Comparison of ENCODE assay signal across 8 cellular contexts in the genomic region with DNA sequence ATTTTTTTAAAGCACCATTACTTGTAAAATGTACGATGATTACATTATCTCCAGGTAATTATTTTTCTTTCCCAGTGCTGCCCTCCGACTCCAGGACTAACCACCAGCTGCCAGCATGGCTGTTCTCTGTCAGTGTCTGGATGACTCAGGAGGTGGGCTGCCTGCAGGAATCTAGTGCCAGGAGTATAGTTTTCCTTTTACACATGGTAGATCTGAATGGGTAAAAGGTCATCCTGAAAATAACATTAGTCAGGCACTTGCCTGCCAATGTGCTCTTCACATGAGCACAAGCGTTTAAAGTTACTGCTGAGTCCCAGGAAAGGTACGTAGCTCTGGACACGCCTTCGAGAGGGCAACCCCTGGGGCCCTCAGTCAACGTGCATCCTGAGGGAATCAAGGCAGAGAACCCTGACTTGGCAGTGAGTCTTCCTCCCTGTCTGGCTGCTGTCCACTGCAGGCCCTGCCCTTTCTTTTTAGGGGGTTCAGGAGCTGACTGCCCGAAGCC. TPM values are rescaled to one million over a fixed set of nuclear protein-coding genes. Genes with fewer than 3 reads are reported as not detected.
DNase-seq lines count a peak whose midpoint lies in the region; ATAC-seq, FAIRE-seq and TF ChIP-seq lines count a peak whose summit lies in the region.

No MANE protein-coding gene starts in this region.

- ATAC-seq in A549: no peak
- ATAC-seq in lung (ENCODE audit: insufficient read depth, low FRiP score): no peak

- TF ChIP-seq EP300 in A549 (IDR thresholded peaks at IDR 0.05): no peak

- H3K4me2 ChIP-seq in A549: peak overlapping the region; percentile 79; the same call in 2 of the 3 replicates

- no peak for TF ChIP-seq POLR2A in A549 (IDR thresholded peaks at IDR 0.05; ENCODE audit: low read length)

- no peak overlapping the region for H3K4me3 ChIP-seq in A549
- peak overlapping the region in 1 of 2 donors; percentile 22 for H3K4me3 ChIP-seq in cardiac fibroblast (replicated peaks in 1 of 2; ENCODE audit: low read depth in 2 of 2, low read length in 2 of 2)
- no peak overlapping the region for H3K4me3 ChIP-seq in lung

- H3K27ac ChIP-seq in A549 (no peak overlapping the region), lung (ENCODE audit: low read depth in 1 of 2, low read length in 1 of 2) (peak overlapping the region; percentile 77 to 98)

- DNase-seq in A549 (ENCODE audit: low read depth in 1 of 2, low spot score in 1 of 2) (no peak), LHCN-M2 (ENCODE audit: low read depth) (peak; percentile 95), cardiac fibroblast (ENCODE audit: low read depth in 2 of 2) (peak; percentile 83 to 86), lung (ENCODE audit: low spot score) (peak; percentile 41), GDM1 (lab: John Stamatoyannopoulos, UW) (no peak), SIG-M5 treated with dmso at 0.1 percent for 504 hours (lab: John Stamatoyannopoulos, UW; ENCODE audit: unreplicated experiment) (no peak), NCI-H2081 (lab: John Stamatoyannopoulos, UW) (no peak)
- no peak for DNase-seq in activated CD4-positive, alpha-beta T cell treated with anti-CD3 and anti-CD28 coated beads for 4 hours

- no peak for TF ChIP-seq RAD21 in A549 (conservative IDR thresholded peaks at IDR 0.05 in 1 of 2, IDR thresholded peaks at IDR 0.05 in 1 of 2)

- 94% methylated on average over 3 of the region's 8 CpGs for WGBS in A549 (ENCODE audit: missing lambda C conversion rate)
- 65 to 85% methylated on average over 8 of the region's 8 CpGs for WGBS in lung, 2 donors

- H3K4me1 ChIP-seq in A549 (peaks cover 19% of the 10 kb centered on the region), lung (ENCODE audit: control insufficient read depth in 2 of 2, insufficient read depth in 2 of 2, low read length in 2 of 2) (peaks cover 10 to 12% of the 10 kb centered on the region in 2 donors)

- peaks cover 0 to 14% of the 10 kb centered on the region in 2 donors for H3K36me3 ChIP-seq in lung (ENCODE audit: control insufficient read depth in 2 of 2, insufficient read depth in 2 of 2, low read length in 2 of 2)

- TF ChIP-seq CTCF in A549 (IDR thresholded peaks at IDR 0.05): no peak
- TF ChIP-seq CTCF in cardiac fibroblast (IDR thresholded peaks at IDR 0.05; ENCODE audit: low read depth, low read length): no peak
- no peak for TF ChIP-seq CTCF in lung (IDR thresholded peaks at IDR 0.05; ENCODE audit: control extremely low read depth, extremely low read depth)

- POLR2A ChIA-PET in A549 (lab: Yijun Ruan, JAX): no interaction called here

- FAIRE-seq in A549 (lab: Jason Lieb, UNC): no peak

- no peaks in the 10 kb centered on the region for H3K27me3 ChIP-seq in lung (ENCODE audit: control insufficient read depth, insufficient read depth)

- CTCF ChIA-PET in A549 (lab: Yijun Ruan, JAX): interaction anchor here (1.3 kb wide), 1 partner anchor 49 kb away, joined by 3 read pairs; no protein-coding TSS in a partner anchor

- H3K9me3 ChIP-seq in A549: no peaks in the 10 kb centered on the region
- H3K9me3 ChIP-seq in lung (ENCODE audit: control insufficient read depth in 2 of 2, insufficient read depth in 1 of 2, low read length in 1 of 2): no peaks in the 10 kb centered on the region

TF ChIP-seq in A549, 52 proteins besides CTCF, POLR2A, EP300 and RAD21:
- TF ChIP-seq, protein P1, sequence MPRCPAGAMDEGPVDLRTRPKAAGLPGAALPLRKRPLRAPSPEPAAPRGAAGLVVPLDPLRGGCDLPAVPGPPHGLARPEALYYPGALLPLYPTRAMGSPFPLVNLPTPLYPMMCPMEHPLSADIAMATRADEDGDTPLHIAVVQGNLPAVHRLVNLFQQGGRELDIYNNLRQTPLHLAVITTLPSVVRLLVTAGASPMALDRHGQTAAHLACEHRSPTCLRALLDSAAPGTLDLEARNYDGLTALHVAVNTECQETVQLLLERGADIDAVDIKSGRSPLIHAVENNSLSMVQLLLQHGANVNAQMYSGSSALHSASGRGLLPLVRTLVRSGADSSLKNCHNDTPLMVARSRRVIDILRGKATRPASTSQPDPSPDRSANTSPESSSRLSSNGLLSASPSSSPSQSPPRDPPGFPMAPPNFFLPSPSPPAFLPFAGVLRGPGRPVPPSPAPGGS (IDR thresholded peaks at IDR 0.05): no peak
- TF ChIP-seq, protein P2, sequence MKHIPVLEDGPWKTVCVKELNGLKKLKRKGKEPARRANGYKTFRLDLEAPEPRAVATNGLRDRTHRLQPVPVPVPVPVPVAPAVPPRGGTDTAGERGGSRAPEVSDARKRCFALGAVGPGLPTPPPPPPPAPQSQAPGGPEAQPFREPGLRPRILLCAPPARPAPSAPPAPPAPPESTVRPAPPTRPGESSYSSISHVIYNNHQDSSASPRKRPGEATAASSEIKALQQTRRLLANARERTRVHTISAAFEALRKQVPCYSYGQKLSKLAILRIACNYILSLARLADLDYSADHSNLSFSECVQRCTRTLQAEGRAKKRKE (CRISPR knock-in tag; IDR thresholded peaks at IDR 0.05; ENCODE audit: low read depth): no peak
- TF ChIP-seq HDAC2 (IDR thresholded peaks at IDR 0.05) (no peak), TFCP2L1 (CRISPR knock-in tag; IDR thresholded peaks at IDR 0.05) (no peak), KDM5A (IDR thresholded peaks at IDR 0.05) (no peak), EHF (CRISPR knock-in tag; IDR thresholded peaks at IDR 0.05) (no peak), CBX8 (IDR thresholded peaks at IDR 0.05) (no peak), SMC3 (IDR thresholded peaks at IDR 0.05) (no peak), ZNF302 (CRISPR knock-in tag; IDR thresholded peaks at IDR 0.05) (no peak)
- TF ChIP-seq, protein P3, sequence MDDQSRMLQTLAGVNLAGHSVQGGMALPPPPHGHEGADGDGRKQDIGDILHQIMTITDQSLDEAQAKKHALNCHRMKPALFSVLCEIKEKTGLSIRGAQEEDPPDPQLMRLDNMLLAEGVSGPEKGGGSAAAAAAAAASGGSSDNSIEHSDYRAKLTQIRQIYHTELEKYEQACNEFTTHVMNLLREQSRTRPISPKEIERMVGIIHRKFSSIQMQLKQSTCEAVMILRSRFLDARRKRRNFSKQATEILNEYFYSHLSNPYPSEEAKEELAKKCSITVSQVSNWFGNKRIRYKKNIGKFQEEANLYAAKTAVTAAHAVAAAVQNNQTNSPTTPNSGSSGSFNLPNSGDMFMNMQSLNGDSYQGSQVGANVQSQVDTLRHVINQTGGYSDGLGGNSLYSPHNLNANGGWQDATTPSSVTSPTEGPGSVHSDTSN (IDR thresholded peaks at IDR 0.05): no peak

RNA-seq across cellular contexts. Expression of gene DYNLT1, which starts 2.4 kb away (rescaled TPM):
- polyA plus RNA-seq in A549 (2011; rRNA removed) (174 and 232 TPM in 2 replicates), A549 (2017; fragmentation: RNase III; extraction: RNeasy Plus Mini Kit Qiagen cat#74134 plus additional on column Dnase treatment) (130 to 136 TPM (median 133 TPM) in 3 replicates), lung (100 to 1,000 TPM; 253 to 268 TPM)
- polyA plus RNA-seq in A549 (2012; cell fraction: cytosol; rRNA removed): 101 and 110 TPM in 2 replicates
- polyA plus RNA-seq in A549 (2012; cell fraction: nucleus; rRNA removed): 33.4 and 56.6 TPM in 2 replicates
- polyA minus RNA-seq in A549 (2011; rRNA and poly(A)+ RNA removed): 51.4 and 52.3 TPM in 2 replicates
- total RNA-seq in LHCN-M2 (2014; rRNA removed) (90.4 and 99.8 TPM in 2 replicates), lung (100 to 1,000 TPM in 1 of 2 donors, 10 to 100 TPM in 1; 83.4 to 145 TPM)
- 332 TPM for polyA plus RNA-seq in LHCN-M2 (2012)

RNA-seq across cellular contexts. Expression of gene SYTL3, which starts 7.7 kb away (rescaled TPM):
- polyA plus RNA-seq in A549 (2011; rRNA removed) (0.63 and 1.1 TPM in 2 replicates), A549 (2017; fragmentation: RNase III; extraction: RNeasy Plus Mini Kit Qiagen cat#74134 plus additional on column Dnase treatment) (0.89 to 1.0 TPM (median 0.92 TPM) in 3 replicates), lung (10 to 100 TPM in 1 of 2 donors, 1 to 10 TPM in 1; 6.5 to 16.4 TPM)
- 0.49 TPM in 2 replicates for polyA plus RNA-seq in A549 (2012; cell fraction: cytosol; rRNA removed)
- 0.31 and 0.50 TPM in 2 replicates for polyA plus RNA-seq in A549 (2012; cell fraction: nucleus; rRNA removed)
- 0.66 and 0.68 TPM in 2 replicates for polyA minus RNA-seq in A549 (2011; rRNA and poly(A)+ RNA removed)
- total RNA-seq in LHCN-M2 (2014; rRNA removed) (9.5 and 13.8 TPM in 2 replicates), lung (10 to 100 TPM; 14.8 to 20.0 TPM)
- 4.8 TPM for polyA plus RNA-seq in LHCN-M2 (2012)

Comparison
In these comparisons a context has a peak if more than half of its experiments do, and no peak if none do; other contexts are left out.
1. DNase-seq: peak in LHCN-M2 (single experiment), cardiac fibroblast (2 of 2) and lung (single experiment); none in A549 (0 of 2), GDM1 (single experiment), SIG-M5 treated with dmso at 0.1 percent for 504 hours (single experiment), activated CD4-positive, alpha-beta T cell treated with anti-CD3 and anti-CD28 coated beads for 4 hours (0 of 2) and NCI-H2081 (0 of 2).
2. H3K27ac ChIP-seq: peak in lung (2 of 2); none in A549 (0 of 2).